In the genomic region with DNA sequence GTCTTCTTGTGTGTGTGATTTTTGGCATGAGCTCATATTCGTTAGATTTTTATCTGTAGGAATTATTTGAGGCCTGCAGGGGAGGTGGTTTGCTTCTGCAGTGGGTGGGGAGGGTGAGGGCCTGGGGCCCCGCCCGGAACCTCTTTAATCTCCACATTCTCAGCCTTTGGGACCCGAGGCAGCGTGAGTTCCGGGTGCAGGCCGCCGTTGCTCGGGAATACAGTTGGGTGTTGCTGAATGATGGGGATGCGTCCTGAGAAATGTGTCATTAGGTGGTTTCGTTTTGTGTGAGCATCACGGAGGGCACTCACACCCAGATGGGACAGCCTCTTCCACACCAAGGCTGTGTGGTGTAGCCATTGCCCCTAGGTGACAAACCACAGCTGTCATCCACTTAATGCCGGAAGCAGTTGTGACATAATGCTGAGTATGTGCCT, we compare ENCODE assay signal across 12 cellular contexts. TPM values are rescaled to one million over a fixed set of nuclear protein-coding genes. Genes with fewer than 3 reads are reported as not detected.
DNase-seq lines count a peak whose midpoint lies in the region; ATAC-seq and TF ChIP-seq lines count a peak whose summit lies in the region.
"Had no signal": no experiment of that assay in that cellular context is flagged by ENCODE, and none has a peak within 500 bp of the region (broad histone marks: within the 10 kb centered on the region; RNA-seq: fewer than 3 reads in every experiment).

No MANE protein-coding gene starts in this region.

- H3K4me3 ChIP-seq in Jurkat, Clone E6-1 (ENCODE audit: low read length), result peak overlapping the region; percentile 21

- H3K4me3 Mint-ChIP-seq in mesothelial cell of epicardium, result no peak overlapping the region

- H3K9me3 Mint-ChIP-seq in mesothelial cell of epicardium, result peaks cover 4% of the 10 kb centered on the region

- no peak for TF ChIP-seq CTCF in mesothelial cell of epicardium (IDR thresholded peaks at IDR 0.05; ENCODE audit: unreplicated experiment)

- H3K4me1 Mint-ChIP-seq in mesothelial cell of epicardium, result peaks cover 33% of the 10 kb centered on the region

- no peak for ATAC-seq in GM21529 (IDR thresholded peaks at IDR 0.05; ENCODE audit: unreplicated experiment)

- peaks cover 22% of the 10 kb centered on the region for H3K36me3 Mint-ChIP-seq in mesothelial cell of epicardium

- no peaks in the 10 kb centered on the region for H3K27me3 Mint-ChIP-seq in mesothelial cell of epicardium (ENCODE audit: low read depth)

- DNase-seq in A172 (ENCODE audit: low spot score) (peak; percentile 25), mesothelial cell of epicardium (ENCODE audit: low spot score in 2 of 2, unreplicated experiment in 2 of 2) (no peak), medulla oblongata (ENCODE audit: extremely low spot score) (no peak), NCI-H2081 (lab: John Stamatoyannopoulos, UW) (no peak)
- peak; percentile 71 for DNase-seq in Jurkat, Clone E6-1 (ENCODE audit: low read depth, low spot score)
- DNase-seq in activated CD8-positive, alpha-beta memory T cell treated with anti-CD3 and anti-CD28 coated beads, Interleukin-2, amount 50 U/mL, for 48 hours, result peak; percentile 74
- DNase-seq in activated CD4-positive, CD25-positive, alpha-beta regulatory T cell treated with anti-CD3 and anti-CD28 coated beads, Interleukin-2, amount 50 U/mL, for 72 hours, result no peak
- DNase-seq: Calu3, hypothalamus, NCI-H1417 treated with DMSO at 0.1 percent for 48 hours had no signal

- peak overlapping the region; percentile 44 for H3K27ac Mint-ChIP-seq in mesothelial cell of epicardium

RNA-seq across cellular contexts. Expression of a gene that starts 13.7 kb away (rescaled TPM):
- not detected in 2 replicates for total RNA-seq in A172 (2014; rRNA removed; shearing (Covaris generic))
- polyA plus RNA-seq in Jurkat, Clone E6-1 (2012; ENCODE audit: insufficient read depth, insufficient read length), result not detected
- total RNA-seq in mesothelial cell of epicardium, result 0.86 to 1.1 TPM (median 1.1 TPM) in 3 replicates
- total RNA-seq: astrocyte, Calu3 had no signal

RNA-seq across cellular contexts. Expression of a gene that starts 28.5 kb away (rescaled TPM):
- total RNA-seq in A172 (2014; rRNA removed; shearing (Covaris generic)), result 12.6 and 14.6 TPM in 2 replicates
- polyA plus RNA-seq in Jurkat, Clone E6-1 (2012; ENCODE audit: insufficient read depth, insufficient read length), result 17.2 TPM
- 55.5 to 60.3 TPM (median 56.6 TPM) in 3 replicates for total RNA-seq in mesothelial cell of epicardium

RNA-seq across cellular contexts. Expression of a gene that starts 46.0 kb away (rescaled TPM):
- 0.22 TPM in 1 of 2 replicates, not detected in the other for total RNA-seq in A172 (2014; rRNA removed; shearing (Covaris generic))
- polyA plus RNA-seq in Jurkat, Clone E6-1 (2012; ENCODE audit: insufficient read depth, insufficient read length), result not detected
- 0.87 to 1.8 TPM (median 1.7 TPM) in 3 replicates for total RNA-seq in mesothelial cell of epicardium

Comparison
In these comparisons a context has a peak if more than half of its experiments do, and no peak if none do; other contexts are left out.
1. DNase-seq: peak in A172 (single experiment), Jurkat, Clone E6-1 (single experiment) and activated CD8-positive, alpha-beta memory T cell treated with anti-CD3 and anti-CD28 coated beads, Interleukin-2, amount 50 U/mL, for 48 hours (single experiment); none in mesothelial cell of epicardium (0 of 2), medulla oblongata (single experiment), activated CD4-positive, CD25-positive, alpha-beta regulatory T cell treated with anti-CD3 and anti-CD28 coated beads, Interleukin-2, amount 50 U/mL, for 72 hours (single experiment) and NCI-H2081 (0 of 2).